In the genomic region with DNA sequence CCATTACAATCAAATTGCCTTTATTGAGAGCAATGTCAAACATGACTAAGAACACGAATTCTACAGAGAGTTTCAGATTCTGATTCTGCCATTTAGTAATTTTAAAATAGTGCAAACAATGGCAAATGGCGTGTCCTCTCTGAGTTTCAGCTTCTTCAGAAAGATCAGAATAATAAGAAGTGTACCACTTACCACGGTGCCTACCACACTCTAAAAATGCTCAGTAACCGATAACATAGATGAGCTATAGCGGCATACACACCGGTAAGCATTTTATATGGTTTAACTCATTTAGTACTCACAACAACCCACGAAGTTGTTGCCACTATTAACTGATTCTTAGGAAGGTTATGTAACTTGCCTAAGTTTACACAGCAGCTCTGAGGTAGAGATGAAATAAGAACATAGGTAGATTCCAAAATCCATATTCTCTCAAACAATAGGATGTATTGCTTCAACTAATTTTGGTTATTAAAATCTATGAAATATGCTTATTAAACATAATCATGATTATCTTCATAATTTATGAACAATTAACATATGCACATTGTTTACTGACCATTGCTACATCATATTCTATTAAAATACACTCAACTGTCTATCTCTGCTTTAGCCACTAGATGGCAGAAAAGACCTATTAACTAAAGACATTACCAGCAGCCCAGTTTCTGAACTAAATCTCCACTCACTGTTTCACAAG, we compare ENCODE assay signal across 9 cellular contexts. TPM values are rescaled to one million over a fixed set of nuclear protein-coding genes. Genes with fewer than 3 reads are reported as not detected.
A peak's percentile ranks its signal among the peaks of the same experiment; 100 is the strongest.
DNase-seq lines count a peak whose midpoint lies in the region; ATAC-seq, FAIRE-seq and TF ChIP-seq lines count a peak whose summit lies in the region.
"Had no signal": no experiment of that assay in that cellular context is flagged by ENCODE, and none has a peak within 500 bp of the region (broad histone marks: within the 10 kb centered on the region; RNA-seq: fewer than 3 reads in every experiment).

No MANE protein-coding gene starts in this region.

- no peaks in the 10 kb centered on the region for H3K27me3 ChIP-seq in psoas muscle (ENCODE audit: insufficient read depth in 3 of 3, low read length in 2 of 3)

- H3K27me3 Mint-ChIP-seq in T-helper 2 cell treated with Interferon-gamma antibody and Interleukin-4, amounts not matched to agents 5 μg/mL and 100 μg/mL, for 36 hours (ENCODE audit: low read depth) = no peaks in the 10 kb centered on the region

- peak; percentile 77 for TF ChIP-seq CTCF in psoas muscle (IDR thresholded peaks at IDR 0.05)

- no peaks in the 10 kb centered on the region for H3K36me3 ChIP-seq in psoas muscle (ENCODE audit: insufficient read depth in 1 of 2, low read depth in 1 of 2)

- no peak overlapping the region for H3K27ac Mint-ChIP-seq in T-helper 2 cell treated with Interferon-gamma antibody and Interleukin-4, amounts not matched to agents 5 μg/mL and 100 μg/mL, for 36 hours
- H3K27ac Mint-ChIP-seq: naive thymus-derived CD8-positive, alpha-beta T cell had no signal

- ATAC-seq in HG02852 (IDR thresholded peaks at IDR 0.05; ENCODE audit: unreplicated experiment) = peak; percentile 91
- ATAC-seq in psoas muscle = peak in 3 of 4 donors; percentile 37 to 77 (median 65)

- no peaks in the 10 kb centered on the region for H3K36me3 Mint-ChIP-seq in T-helper 2 cell treated with Interferon-gamma antibody and Interleukin-4, amounts not matched to agents 5 μg/mL and 100 μg/mL, for 36 hours (ENCODE audit: low read depth)
- H3K36me3 Mint-ChIP-seq: naive thymus-derived CD8-positive, alpha-beta T cell had no signal

- peak; percentile 70 for FAIRE-seq in GM18507 (lab: Jason Lieb, UNC)

- H3K4me1 Mint-ChIP-seq in T-helper 2 cell treated with Interferon-gamma antibody and Interleukin-4, amounts not matched to agents 5 μg/mL and 100 μg/mL, for 36 hours (ENCODE audit: low read depth) = no peaks in the 10 kb centered on the region
- H3K4me1 Mint-ChIP-seq: naive thymus-derived CD8-positive, alpha-beta T cell had no signal

- H3K27ac ChIP-seq in psoas muscle = no peak overlapping the region

- no peaks in the 10 kb centered on the region for H3K9me3 ChIP-seq in psoas muscle

- intact Hi-C loops in psoas muscle (cut with DNase I) = loop anchor here in 1 of 2 donors (2.0 kb wide), 1 partner anchor 155 kb away; no protein-coding TSS in a partner anchor

- no peak overlapping the region for H3K4me3 Mint-ChIP-seq in T-helper 2 cell treated with Interferon-gamma antibody and Interleukin-4, amounts not matched to agents 5 μg/mL and 100 μg/mL, for 36 hours
- H3K4me3 Mint-ChIP-seq: naive thymus-derived CD8-positive, alpha-beta T cell had no signal

- no peak overlapping the region for H3K4me3 ChIP-seq in psoas muscle

- H3K4me1 ChIP-seq in psoas muscle = no peaks in the 10 kb centered on the region

- DNase-seq in AML-193 (lab: John Stamatoyannopoulos, UW) (peak; percentile 50 to 52), GM18507 (ENCODE audit: extremely low spot score, insufficient read length, low read depth) (peak; percentile 2), NCI-H1105 (lab: John Stamatoyannopoulos, UW) (peak; percentile 54), SKM-1 (lab: John Stamatoyannopoulos, UW; ENCODE audit: unreplicated experiment) (peak; percentile 3), fibroblast of the conjunctiva (ENCODE audit: low read depth) (peak; percentile 73), psoas muscle (no peak)
- DNase-seq in T-helper 2 cell treated with Interferon-gamma antibody and Interleukin-4, amounts not matched to agents 5 μg/mL and 100 μg/mL, for 36 hours (ENCODE audit: low spot score) = no peak

- no peaks in the 10 kb centered on the region for H3K9me3 Mint-ChIP-seq in T-helper 2 cell treated with Interferon-gamma antibody and Interleukin-4, amounts not matched to agents 5 μg/mL and 100 μg/mL, for 36 hours
- H3K9me3 Mint-ChIP-seq: naive thymus-derived CD8-positive, alpha-beta T cell had no signal

- 53 to 55% (median 54%) methylated on average over 7 of the region's 7 CpGs for WGBS in psoas muscle, 3 donors

RNA-seq across cellular contexts. Expression of a gene that starts 38.3 kb away (rescaled TPM):
- under 1 TPM in 1 of 4 donors, not detected in 3; 0.04 TPM for total RNA-seq in psoas muscle
- under 1 TPM; 0.03 to 0.18 (median 0.08) TPM for polyA plus RNA-seq in psoas muscle
- total RNA-seq: naive thymus-derived CD8-positive, alpha-beta T cell had no signal
- polyA plus RNA-seq: naive thymus-derived CD8-positive, alpha-beta T cell had no signal

Comparison
In these comparisons a context has a peak if more than half of its experiments do, and no peak if none do; other contexts are left out.
1. DNase-seq: peak in AML-193 (2 of 2), GM18507 (single experiment), NCI-H1105 (single experiment), SKM-1 (single experiment) and fibroblast of the conjunctiva (single experiment); none in psoas muscle (0 of 2) and T-helper 2 cell treated with Interferon-gamma antibody and Interleukin-4, amounts not matched to agents 5 μg/mL and 100 μg/mL, for 36 hours (single experiment).